23 cellular contexts compared by ENCODE assay signal in the genomic region with DNA sequence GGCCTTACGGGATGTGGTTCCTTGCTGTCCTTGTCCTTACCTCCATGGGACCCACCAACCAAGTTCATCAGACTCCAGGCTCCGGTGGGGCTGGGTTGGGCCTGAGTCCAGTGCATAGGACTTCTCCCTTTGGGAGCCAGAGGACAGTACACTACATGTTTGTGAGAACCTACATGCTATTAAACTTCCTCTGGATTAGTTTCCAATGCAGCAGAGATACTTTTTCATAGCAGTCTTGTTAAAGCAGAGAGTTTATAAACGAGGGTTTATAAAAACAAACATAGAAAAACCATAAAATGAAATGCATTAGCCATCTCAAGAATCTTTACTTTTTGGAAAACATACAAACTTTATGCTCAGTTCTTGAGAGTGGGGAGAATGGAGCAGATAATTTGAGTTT. TPM values are rescaled to one million over a fixed set of nuclear protein-coding genes. Genes with fewer than 3 reads are reported as not detected.
DNase-seq lines count a peak whose midpoint lies in the region; ATAC-seq, FAIRE-seq and TF ChIP-seq lines count a peak whose summit lies in the region.
"Had no signal": no experiment of that assay in that cellular context is flagged by ENCODE, and none has a peak within 500 bp of the region (broad histone marks: within the 10 kb centered on the region; RNA-seq: fewer than 3 reads in every experiment).

No MANE protein-coding gene starts in this region.

- intact Hi-C loops in CD4-positive, alpha-beta memory T cell (cut with micrococcal nuclease) = loop anchor here (5.0 kb wide), 1 partner anchor 44 kb away; no protein-coding TSS in a partner anchor
- intact Hi-C loops in left ventricle myocardium superior (cut with micrococcal nuclease) = no loop called here
- intact Hi-C loops in pancreas (cut with DNase I) = no loop called here

- no peak for FAIRE-seq in pancreas (lab: Jason Lieb, UNC)
- FAIRE-seq: bronchial epithelial cell, D721Med had no signal

- H3K27me3 ChIP-seq in AG04450 (ENCODE audit: control insufficient read depth, insufficient read depth, low read length) = no peaks in the 10 kb centered on the region
- H3K27me3 ChIP-seq in CD4-positive, alpha-beta memory T cell (ENCODE audit: insufficient read depth, low read length) = no peaks in the 10 kb centered on the region
- no peaks in the 10 kb centered on the region for H3K27me3 ChIP-seq in hepatocyte
- no peaks in the 10 kb centered on the region for H3K27me3 ChIP-seq in pancreas
- H3K27me3 ChIP-seq: colonic mucosa, foreskin keratinocyte had no signal

- peak overlapping the region; percentile 25 to 85 (median 59) for H3K27ac Mint-ChIP-seq in CD4-positive, alpha-beta memory T cell
- peak overlapping the region; percentile 89 for H3K27ac Mint-ChIP-seq in T-helper 17 cell

- H3K4me3 ChIP-seq in AG04450 (ENCODE audit: low read depth, low read length) (no peak overlapping the region), hepatocyte (no peak overlapping the region), pancreas (no peak overlapping the region)
- no peak overlapping the region for H3K4me3 ChIP-seq in CD4-positive, alpha-beta memory T cell (ENCODE audit: low read length in 2 of 2)
- H3K4me3 ChIP-seq: colonic mucosa had no signal

- peaks cover 48 to 71% of the 10 kb centered on the region in 2 donors for H3K36me3 Mint-ChIP-seq in CD4-positive, alpha-beta memory T cell
- peaks cover 11% of the 10 kb centered on the region for H3K36me3 Mint-ChIP-seq in T-helper 17 cell (ENCODE audit: low read depth)

- no peak overlapping the region for H3K4me2 ChIP-seq in hepatocyte

- WGBS in hepatocyte (ENCODE audit: low lambda C conversion rate, missing lambda C conversion rate) = 62% methylated on average over 3 of the region's 3 CpGs
- 80 to 82% methylated on average over 3 of the region's 3 CpGs for WGBS in pancreas, 2 donors

- no peaks in the 10 kb centered on the region for H4K20me1 ChIP-seq in hepatocyte (ENCODE audit: insufficient read depth, poor library complexity, severe bottlenecking)

- no peaks in the 10 kb centered on the region for H3K79me2 ChIP-seq in hepatocyte

- ATAC-seq in T-helper 17 cell = no peak
- no peak for ATAC-seq in left ventricle myocardium superior
- ATAC-seq in pancreas = no peak

- peaks cover 66% of the 10 kb centered on the region for H3K36me3 ChIP-seq in CD4-positive, alpha-beta memory T cell (ENCODE audit: insufficient read depth, low read length)
- no peaks in the 10 kb centered on the region for H3K36me3 ChIP-seq in hepatocyte (replicated peaks; ENCODE audit: insufficient read depth, low read depth)
- H3K36me3 ChIP-seq in pancreas = peaks cover 0 to 19% (median 0%) of the 10 kb centered on the region in 3 donors
- H3K36me3 ChIP-seq: colonic mucosa had no signal

- no peak for TF ChIP-seq CTCF in AG04450 (IDR thresholded peaks at IDR 0.05; ENCODE audit: low read depth, low read length)
- no peak for TF ChIP-seq CTCF in hepatocyte (IDR thresholded peaks at IDR 0.05; ENCODE audit: poor library complexity)
- no peak for TF ChIP-seq CTCF in GM13976 (IDR thresholded peaks at IDR 0.05; ENCODE audit: borderline replicate concordance, control extremely low read depth, extremely low read depth, insufficient read depth, missing control alignments)
- TF ChIP-seq CTCF in pancreas (IDR thresholded peaks at IDR 0.05) = no peak

- in situ Hi-C loops in GM13976 (cut with MboI; ENCODE audit: low sequenced_read_pairs, unreplicated experiment) = no loop called here

- POLR2A ChIA-PET in AG04450 (lab: Yijun Ruan, JAX) = no interaction called here
- POLR2A ChIA-PET in CD4-positive, alpha-beta memory T cell (lab: Charles Lee; ENCODE audit: partially characterized antibody) = interaction anchor here (1.6 kb wide), 1 partner anchor 9 kb away, joined by 3 read pairs; no protein-coding TSS in a partner anchor

- H3K4me1 Mint-ChIP-seq in CD4-positive, alpha-beta memory T cell = peaks cover under 1 to 13% (median 7%) of the 10 kb centered on the region in 4 donors
- peaks cover 13% of the 10 kb centered on the region for H3K4me1 Mint-ChIP-seq in T-helper 17 cell

- peak; percentile 15 for DNase-seq in AG04450 (ENCODE audit: low read depth, low spot score)
- DNase-seq in CD4-positive, alpha-beta memory T cell = no peak
- DNase-seq in T-helper 17 cell = no peak
- no peak for DNase-seq in hepatocyte (ENCODE audit: low spot score)
- DNase-seq in left ventricle myocardium superior = no peak
- no peak for DNase-seq in GM13976 (ENCODE audit: low spot score)
- DNase-seq in globus pallidus (ENCODE audit: low spot score) = no peak
- no peak for DNase-seq in pancreas
- DNase-seq: activated CD8-positive, alpha-beta memory T cell treated with anti-CD3 and anti-CD28 coated beads, Interleukin-2, amount 50 U/mL, for 48 hours; activated effector memory CD4-positive, alpha-beta T cell treated with anti-CD3 and anti-CD28 coated beads, Interleukin-2, amount 50 U/mL, for 16 hours; C1 segment of cervical spinal cord; colonic mucosa; effector CD8-positive, alpha-beta T cell; foreskin keratinocyte; NCI-H1694; NCI-H2171; NCI-H510A; stimulated activated CD4-positive, alpha-beta T cell treated with anti-CD3 and anti-CD28 coated beads, Interleukin-15, amount 100 ng/mL, for 24 hours; stimulated activated naive CD4-positive, alpha-beta T cell treated with Interleukin-2 at 50 U/mL for 16 hours; T-helper 9 cell; WERI-Rb-1 had no signal

- no peak overlapping the region for H3K4me3 Mint-ChIP-seq in CD4-positive, alpha-beta memory T cell
- H3K4me3 Mint-ChIP-seq in T-helper 17 cell = no peak overlapping the region

- CTCF ChIA-PET in AG04450 (lab: Charles Lee) = interaction anchor here (1.7 to 9.5 kb wide), 4 partner anchors 9 to 198 kb away, joined by 7 to 63 read pairs (median 9); no protein-coding TSS in a partner anchor
- CTCF ChIA-PET in CD4-positive, alpha-beta memory T cell (lab: Charles Lee; ENCODE audit: partially characterized antibody) = interaction anchor here (5.9 kb wide), 1 partner anchor 9 kb away, joined by 43 read pairs; no protein-coding TSS in a partner anchor

- no peaks in the 10 kb centered on the region for H3K4me1 ChIP-seq in CD4-positive, alpha-beta memory T cell (ENCODE audit: insufficient read depth, low read length)
- H3K4me1 ChIP-seq in hepatocyte (ENCODE audit: insufficient read depth) (peaks cover 10% of the 10 kb centered on the region), pancreas (no peaks in the 10 kb centered on the region)
- H3K4me1 ChIP-seq: colonic mucosa had no signal

- H2AFZ ChIP-seq in hepatocyte = no peak overlapping the region

- no peaks in the 10 kb centered on the region for H3K9me3 Mint-ChIP-seq in CD4-positive, alpha-beta memory T cell

- H3K9me3 ChIP-seq in AG04450 (ENCODE audit: control insufficient read depth, insufficient read depth, low read length) (no peaks in the 10 kb centered on the region), T-helper 17 cell (ENCODE audit: control insufficient read depth, low read length, poor library complexity, severe bottlenecking) (no peaks in the 10 kb centered on the region), hepatocyte (ENCODE audit: low read depth) (no peaks in the 10 kb centered on the region), pancreas (no peaks in the 10 kb centered on the region)
- H3K9me3 ChIP-seq in CD4-positive, alpha-beta memory T cell (ENCODE audit: control insufficient read depth in 1 of 2, low read length in 2 of 2) = no peaks in the 10 kb centered on the region
- H3K9me3 ChIP-seq: colonic mucosa had no signal

- no peaks in the 10 kb centered on the region for H3K9me2 ChIP-seq in hepatocyte (replicated peaks; ENCODE audit: insufficient read depth)

- no peaks in the 10 kb centered on the region for H3K27me3 Mint-ChIP-seq in CD4-positive, alpha-beta memory T cell
- no peaks in the 10 kb centered on the region for H3K27me3 Mint-ChIP-seq in T-helper 17 cell

- H3K27ac ChIP-seq in AG04450 (ENCODE audit: low read depth, low read length) (peak overlapping the region; percentile 47), hepatocyte (peak overlapping the region; percentile 42), pancreas (no peak overlapping the region)
- no peak overlapping the region for H3K27ac ChIP-seq in CD4-positive, alpha-beta memory T cell (ENCODE audit: low read depth, low read length)
- H3K27ac ChIP-seq: colonic mucosa, foreskin keratinocyte, WERI-Rb-1 had no signal

RNA-seq across cellular contexts. Expression of gene INKA2, which starts 33.4 kb away (rescaled TPM):
- polyA plus RNA-seq in AG04450 (2011; rRNA removed) (2.3 and 2.7 TPM in 2 replicates), hepatocyte (1.8 and 3.4 TPM in 2 replicates), pancreas (1 to 10 TPM in 1 of 2 donors, under 1 TPM in 1; 0.72 to 1.3 TPM)
- 4.0 and 5.8 TPM in 2 replicates for polyA minus RNA-seq in AG04450 (2011; rRNA and poly(A)+ RNA removed)
- total RNA-seq in CD4-positive, alpha-beta memory T cell = 1 to 10 TPM; 2.2 to 2.4 TPM
- under 1 TPM; 0.16 to 0.24 TPM for polyA plus RNA-seq in CD4-positive, alpha-beta memory T cell
- total RNA-seq in T-helper 17 cell (1 to 10 TPM; 1.5 to 9.0 TPM), hepatocyte (0.44 and 3.2 TPM in 2 replicates), left ventricle myocardium superior (23.1 TPM), pancreas (1 to 10 TPM in 3 of 6 donors, under 1 TPM in 3; 0.28 to 2.1 (median 1.1) TPM)

RNA-seq across cellular contexts. Expression of gene DDX20, which starts 49.9 kb away (rescaled TPM):
- polyA plus RNA-seq in AG04450 (2011; rRNA removed) (8.2 and 12.3 TPM in 2 replicates), hepatocyte (6.7 and 7.7 TPM in 2 replicates), pancreas (1 to 10 TPM; 2.8 to 6.8 TPM)
- polyA minus RNA-seq in AG04450 (2011; rRNA and poly(A)+ RNA removed) = 7.4 and 13.5 TPM in 2 replicates
- total RNA-seq in CD4-positive, alpha-beta memory T cell = 10 to 100 TPM; 22.2 to 26.0 TPM
- 10 to 100 TPM; 10.1 to 13.9 TPM for polyA plus RNA-seq in CD4-positive, alpha-beta memory T cell
- total RNA-seq in T-helper 17 cell (10 to 100 TPM; 20.6 to 24.7 TPM), hepatocyte (19.4 and 19.5 TPM in 2 replicates), left ventricle myocardium superior (7.1 TPM), pancreas (1 to 10 TPM; 2.4 to 5.4 (median 4.3) TPM)

Comparison
In these comparisons a context has a peak if more than half of its experiments do, and no peak if none do; other contexts are left out.
1. H3K27ac ChIP-seq: peak in AG04450 (single experiment) and hepatocyte (single experiment); none in CD4-positive, alpha-beta memory T cell (single experiment) and pancreas (0 of 4).